In the genomic region with DNA sequence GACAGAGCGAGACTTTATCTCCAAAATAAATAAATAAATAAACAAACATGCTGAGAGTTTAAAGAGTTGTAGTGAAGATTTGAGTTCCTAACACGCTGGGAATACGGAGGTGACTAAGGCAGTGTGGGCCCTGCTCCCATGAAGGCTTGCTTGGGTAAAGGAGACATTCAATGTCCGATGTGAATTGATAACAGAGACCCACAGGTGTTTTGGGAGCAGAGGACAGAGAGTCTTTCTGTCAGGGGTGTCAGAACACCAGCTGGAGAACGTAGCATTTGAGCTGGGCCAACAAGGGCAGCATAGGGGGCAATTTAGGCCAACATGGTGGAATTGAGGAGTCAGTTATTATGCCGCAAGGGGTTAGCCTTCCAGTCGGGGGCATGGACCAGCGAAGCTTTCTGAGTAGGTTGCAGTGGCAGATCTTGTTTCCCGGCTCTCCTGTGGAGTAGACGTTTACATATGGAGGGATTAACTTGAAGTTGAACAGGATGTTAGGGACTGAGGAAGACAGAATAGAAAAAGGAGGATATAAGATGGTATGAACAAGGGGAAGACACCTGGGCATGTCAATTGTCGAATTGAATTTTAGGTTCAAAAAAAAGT, we compare ENCODE assay signal across 1 cellular context.
TF ChIP-seq lines count a peak whose summit lies in the region.

No MANE protein-coding gene starts in this region.

TF ChIP-seq in WTC11, 78 proteins besides CTCF, POLR2A, EP300 and RAD21 (continued from another document):
- TF ChIP-seq, protein P1, sequence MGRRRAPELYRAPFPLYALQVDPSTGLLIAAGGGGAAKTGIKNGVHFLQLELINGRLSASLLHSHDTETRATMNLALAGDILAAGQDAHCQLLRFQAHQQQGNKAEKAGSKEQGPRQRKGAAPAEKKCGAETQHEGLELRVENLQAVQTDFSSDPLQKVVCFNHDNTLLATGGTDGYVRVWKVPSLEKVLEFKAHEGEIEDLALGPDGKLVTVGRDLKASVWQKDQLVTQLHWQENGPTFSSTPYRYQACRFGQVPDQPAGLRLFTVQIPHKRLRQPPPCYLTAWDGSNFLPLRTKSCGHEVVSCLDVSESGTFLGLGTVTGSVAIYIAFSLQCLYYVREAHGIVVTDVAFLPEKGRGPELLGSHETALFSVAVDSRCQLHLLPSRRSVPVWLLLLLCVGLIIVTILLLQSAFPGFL (CRISPR knock-in tag; IDR thresholded peaks at IDR 0.05; ENCODE audit: borderline replicate concordance) = no peak
TF ChIP-seq in WTC11: peak in this region for 0.
